10 cellular contexts compared by ENCODE assay signal in the genomic region with DNA sequence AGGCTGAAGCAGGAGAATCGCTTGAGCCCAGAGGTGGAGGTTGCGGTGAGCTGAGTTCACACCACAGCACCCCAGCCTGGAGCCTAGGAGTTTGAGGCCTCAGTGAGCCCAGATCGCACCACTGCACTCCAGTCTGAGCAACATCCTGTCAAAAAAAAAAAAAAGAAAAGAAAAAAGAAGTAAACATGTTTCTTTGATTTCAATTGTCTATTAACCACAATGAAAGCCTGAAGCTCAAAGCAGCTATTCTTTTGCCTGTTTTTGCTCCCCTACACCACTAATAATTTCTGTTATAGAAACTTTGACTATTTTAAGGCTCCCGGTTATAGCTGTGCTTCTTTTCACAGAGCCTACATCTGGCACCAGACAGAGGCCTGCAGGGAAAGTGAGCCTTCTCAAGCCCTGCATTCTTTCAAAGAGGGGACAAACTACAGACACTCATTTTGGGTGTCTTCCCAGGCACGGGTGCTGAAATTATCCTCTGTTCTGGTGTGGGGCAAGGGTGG. TPM values are rescaled to one million over a fixed set of nuclear protein-coding genes. Genes with fewer than 3 reads are reported as not detected.
DNase-seq lines count a peak whose midpoint lies in the region; ATAC-seq lines count a peak whose summit lies in the region.
"Had no signal": no experiment of that assay in that cellular context is flagged by ENCODE, and none has a peak within 500 bp of the region (broad histone marks: within the 10 kb centered on the region; RNA-seq: fewer than 3 reads in every experiment).

No MANE protein-coding gene starts in this region.

- H3K23ac ChIP-seq in mesenchymal stem cell (ENCODE audit: low read length in 2 of 2), result no peak overlapping the region

- H3K9me3 ChIP-seq in mesenchymal stem cell (ENCODE audit: control insufficient read depth, low read length), result no peaks in the 10 kb centered on the region

- no peak overlapping the region for H2AK5ac ChIP-seq in mesenchymal stem cell (ENCODE audit: low read length, severe bottlenecking)

- no peak overlapping the region for H3K9ac ChIP-seq in mesenchymal stem cell (ENCODE audit: low read length)

- H4K8ac ChIP-seq in mesenchymal stem cell (ENCODE audit: low read length), result peak overlapping the region; percentile 54

- H3K4me1 ChIP-seq in mesenchymal stem cell (ENCODE audit: control insufficient read depth, insufficient read depth, low read depth, low read length), result peaks cover 1% of the 10 kb centered on the region

- no peaks in the 10 kb centered on the region for H3K79me1 ChIP-seq in mesenchymal stem cell (replicated peaks; ENCODE audit: low read length, poor library complexity, severe bottlenecking)

- no peak overlapping the region for H4K91ac ChIP-seq in mesenchymal stem cell (ENCODE audit: low read length)

- H3K14ac ChIP-seq in mesenchymal stem cell (ENCODE audit: low read length in 2 of 2), result no peak overlapping the region

- peak; percentile 64 to 76 (median 71) for DNase-seq in T-helper 1 cell
- DNase-seq in activated naive CD4-positive, alpha-beta T cell treated with anti-CD3 and anti-CD28 coated beads for 36 hours, result peak; percentile 74
- DNase-seq in mesenchymal stem cell, result no peak
- DNase-seq in stimulated activated naive CD8-positive, alpha-beta T cell treated with anti-CD3 and anti-CD28 coated beads, Interleukin-15, amount 100 ng/mL, for 72 hours, result peak in 1 of 2 donors; percentile 17
- DNase-seq in left colon, result no peak
- DNase-seq in middle frontal gyrus (ENCODE audit: extremely low spot score, low spot score), result no peak
- DNase-seq: endodermal cell had no signal

- no peak overlapping the region for H3K18ac ChIP-seq in mesenchymal stem cell (ENCODE audit: low read depth in 1 of 2, low read length in 2 of 2)

- H2BK12ac ChIP-seq in mesenchymal stem cell (ENCODE audit: low read length in 2 of 2), result no peak overlapping the region

- H3K4me3 ChIP-seq in mesenchymal stem cell (ENCODE audit: insufficient read depth in 1 of 2, low read depth in 1 of 2, low read length in 2 of 2), result no peak overlapping the region

- no peaks in the 10 kb centered on the region for H3K27me3 Mint-ChIP-seq in activated naive CD4-positive, alpha-beta T cell treated with anti-CD3 and anti-CD28 coated beads for 36 hours (ENCODE audit: low read depth)
- no peaks in the 10 kb centered on the region for H3K27me3 Mint-ChIP-seq in stimulated activated naive CD8-positive, alpha-beta T cell treated with anti-CD3 and anti-CD28 coated beads, Interleukin-15, amount 100 ng/mL, for 72 hours

- H3K4ac ChIP-seq in mesenchymal stem cell (ENCODE audit: low read depth in 1 of 2, low read length in 2 of 2), result peak overlapping the region in 1 of 2 experiments; percentile 37

- H3K4me1 Mint-ChIP-seq in activated naive CD4-positive, alpha-beta T cell treated with anti-CD3 and anti-CD28 coated beads for 36 hours (ENCODE audit: low read depth), result peaks cover 43% of the 10 kb centered on the region
- peaks cover 48% of the 10 kb centered on the region for H3K4me1 Mint-ChIP-seq in stimulated activated naive CD8-positive, alpha-beta T cell treated with anti-CD3 and anti-CD28 coated beads, Interleukin-15, amount 100 ng/mL, for 72 hours
- H3K4me1 Mint-ChIP-seq: endodermal cell had no signal

- H3K27ac ChIP-seq in mesenchymal stem cell (ENCODE audit: low read length, poor library complexity, severe bottlenecking), result no peak overlapping the region
- H3K27ac ChIP-seq: RWPE1 had no signal

- no peaks in the 10 kb centered on the region for H3K9me3 Mint-ChIP-seq in activated naive CD4-positive, alpha-beta T cell treated with anti-CD3 and anti-CD28 coated beads for 36 hours
- H3K9me3 Mint-ChIP-seq in stimulated activated naive CD8-positive, alpha-beta T cell treated with anti-CD3 and anti-CD28 coated beads, Interleukin-15, amount 100 ng/mL, for 72 hours, result no peaks in the 10 kb centered on the region
- H3K9me3 Mint-ChIP-seq: endodermal cell had no signal

- intact Hi-C loops in activated naive CD4-positive, alpha-beta T cell treated with anti-CD3 and anti-CD28 coated beads for 36 hours (cut with micrococcal nuclease), result no loop called here
- intact Hi-C loops in left colon (cut with DNase I, micrococcal nuclease), result no loop called here

- H3K4me3 Mint-ChIP-seq in activated naive CD4-positive, alpha-beta T cell treated with anti-CD3 and anti-CD28 coated beads for 36 hours, result no peak overlapping the region
- H3K4me3 Mint-ChIP-seq in stimulated activated naive CD8-positive, alpha-beta T cell treated with anti-CD3 and anti-CD28 coated beads, Interleukin-15, amount 100 ng/mL, for 72 hours, result no peak overlapping the region
- H3K4me3 Mint-ChIP-seq: endodermal cell had no signal

- H2AFZ ChIP-seq in mesenchymal stem cell (ENCODE audit: low read depth, low read length), result peak overlapping the region; percentile 23

- CTCF ChIA-PET in activated naive CD4-positive, alpha-beta T cell treated with anti-CD3 and anti-CD28 coated beads for 36 hours (lab: Charles Lee), result interaction anchor here (0.6 to 1.7 kb wide), 6 partner anchors 17 to 253 kb away, joined by 3 to 5 read pairs (median 4); partner anchors contain the start of gene PSMB6

- no peaks in the 10 kb centered on the region for H3K36me3 ChIP-seq in mesenchymal stem cell (ENCODE audit: control insufficient read depth in 1 of 2, insufficient read depth in 2 of 2, low read depth in 1 of 2, low read length in 2 of 2)

- H2BK5ac ChIP-seq in mesenchymal stem cell (ENCODE audit: low read depth, low read length, poor library complexity, severe bottlenecking), result no peak overlapping the region

- H3K27me3 ChIP-seq in mesenchymal stem cell (ENCODE audit: control insufficient read depth in 1 of 2, insufficient read depth in 1 of 2, low read length in 2 of 2), result no peaks in the 10 kb centered on the region

- H3K27ac Mint-ChIP-seq in activated naive CD4-positive, alpha-beta T cell treated with anti-CD3 and anti-CD28 coated beads for 36 hours, result peak overlapping the region; percentile 2
- H3K27ac Mint-ChIP-seq in stimulated activated naive CD8-positive, alpha-beta T cell treated with anti-CD3 and anti-CD28 coated beads, Interleukin-15, amount 100 ng/mL, for 72 hours, result peak overlapping the region in 1 of 2 donors; percentile 57
- H3K27ac Mint-ChIP-seq: endodermal cell had no signal

- no peaks in the 10 kb centered on the region for H3K36me3 Mint-ChIP-seq in activated naive CD4-positive, alpha-beta T cell treated with anti-CD3 and anti-CD28 coated beads for 36 hours (ENCODE audit: low read depth)

- peak; percentile 62 for ATAC-seq in stimulated activated naive CD8-positive, alpha-beta T cell treated with anti-CD3 and anti-CD28 coated beads, Interleukin-15, amount 100 ng/mL, for 72 hours
- ATAC-seq in left colon (no peak), HG03139 (IDR thresholded peaks at IDR 0.05; ENCODE audit: unreplicated experiment) (no peak), GM21390 (IDR thresholded peaks at IDR 0.05; ENCODE audit: unreplicated experiment) (no peak)

- H2BK15ac ChIP-seq in mesenchymal stem cell (ENCODE audit: low read depth, poor library complexity, severe bottlenecking), result no peak overlapping the region

- WGBS in mesenchymal stem cell, result 77% methylated on average over 4 of the region's 5 CpGs

- H3K4me2 ChIP-seq in mesenchymal stem cell (ENCODE audit: low read length, poor library complexity, severe bottlenecking), result no peak overlapping the region

- no peak overlapping the region for H2BK120ac ChIP-seq in mesenchymal stem cell (ENCODE audit: low read depth, low read length)

RNA-seq across cellular contexts. Expression of gene SLC52A1, which starts 14.1 kb away (rescaled TPM):
- total RNA-seq in activated naive CD4-positive, alpha-beta T cell treated with anti-CD3 and anti-CD28 coated beads for 36 hours, result under 1 TPM; 0.12 to 0.19 TPM
- polyA plus RNA-seq in mesenchymal stem cell (2013, experiment 1 of 2), result not detected
- polyA plus RNA-seq in mesenchymal stem cell (2013, experiment 2 of 2), result not detected
- 1 to 10 TPM; 2.4 to 2.5 TPM for total RNA-seq in left colon

RNA-seq across cellular contexts. Expression of gene ZFP3, which starts 28.9 kb away (rescaled TPM):
- total RNA-seq in activated naive CD4-positive, alpha-beta T cell treated with anti-CD3 and anti-CD28 coated beads for 36 hours, result under 1 TPM; 0.62 to 0.83 TPM
- not detected for polyA plus RNA-seq in mesenchymal stem cell (2013, experiment 1 of 2)
- polyA plus RNA-seq in mesenchymal stem cell (2013, experiment 2 of 2), result not detected
- total RNA-seq in left colon, result 1 to 10 TPM; 8.0 to 8.6 TPM

RNA-seq across cellular contexts. Expression of gene KIF1C, which starts 51.6 kb away (rescaled TPM):
- 10 to 100 TPM; 30.5 to 31.1 TPM for total RNA-seq in activated naive CD4-positive, alpha-beta T cell treated with anti-CD3 and anti-CD28 coated beads for 36 hours
- 39.8 TPM for polyA plus RNA-seq in mesenchymal stem cell (2013, experiment 1 of 2)
- 38.7 TPM for polyA plus RNA-seq in mesenchymal stem cell (2013, experiment 2 of 2)
- 100 to 1,000 TPM; 212 to 226 TPM for total RNA-seq in left colon

RNA-seq across cellular contexts. Expression of gene INCA1, which starts 52.0 kb away (rescaled TPM):
- total RNA-seq in activated naive CD4-positive, alpha-beta T cell treated with anti-CD3 and anti-CD28 coated beads for 36 hours, result under 1 TPM; 0.21 to 0.54 TPM
- polyA plus RNA-seq in mesenchymal stem cell (2013, experiment 1 of 2), result 0.83 TPM
- polyA plus RNA-seq in mesenchymal stem cell (2013, experiment 2 of 2), result 0.70 TPM
- total RNA-seq in left colon, result 1 to 10 TPM; 1.9 TPM

Comparison
In these comparisons a context has a peak if more than half of its experiments do, and no peak if none do; other contexts are left out.
1. DNase-seq: peak in T-helper 1 cell (5 of 5) and activated naive CD4-positive, alpha-beta T cell treated with anti-CD3 and anti-CD28 coated beads for 36 hours (single experiment); none in mesenchymal stem cell (single experiment), left colon (0 of 2) and middle frontal gyrus (single experiment).
2. RNA of gene ZFP3, which starts 28.9 kb away (total RNA-seq): 8.0 to 8.6 TPM in left colon; 0.62 to 0.83 TPM in activated naive CD4-positive, alpha-beta T cell treated with anti-CD3 and anti-CD28 coated beads for 36 hours; every median in the first group is over 4 times any median in the second.
3. RNA of gene KIF1C, which starts 51.6 kb away (total RNA-seq): 212 to 226 TPM in left colon; 30.5 to 31.1 TPM in activated naive CD4-positive, alpha-beta T cell treated with anti-CD3 and anti-CD28 coated beads for 36 hours; every median in the first group is over 4 times any median in the second.